Comparison of ENCODE assay signal across 1 cellular context in genomic region chr6:109690740-109691687, GRCh38.
TF ChIP-seq lines count a peak whose summit lies in the region.

AK9 (minus strand) TSS chr6:109691202; CDS start chr6:109675745, 15,457 bp downstream.
FIG4 (plus strand) TSS chr6:109691296; CDS start chr6:109691436, 140 bp downstream.

TF ChIP-seq in HepG2, 621 proteins besides CTCF, POLR2A, EP300 and RAD21 (continued from another document and continues in another):
- TF ChIP-seq FOXK1 (CRISPR knock-in tag; IDR thresholded peaks at IDR 0.05; ENCODE audit: borderline replicate concordance, low read depth), result peak; percentile 71; the same call in 1 of the 2 replicates
- no peak for TF ChIP-seq TMF1 (CRISPR knock-in tag; IDR thresholded peaks at IDR 0.05; ENCODE audit: low read depth)
- TF ChIP-seq FLYWCH1 (CRISPR knock-in tag; IDR thresholded peaks at IDR 0.05), result no peak
- TF ChIP-seq FOXP4 (CRISPR knock-in tag; IDR thresholded peaks at IDR 0.05), result no peak; the same call in 1 of the 2 replicates
- peak; percentile 17; the same call in 1 of the 2 replicates for TF ChIP-seq ZNF768 (CRISPR knock-in tag; IDR thresholded peaks at IDR 0.05)
- TF ChIP-seq BATF2 (CRISPR knock-in tag; IDR thresholded peaks at IDR 0.05), result no peak
- no peak for TF ChIP-seq HMG20B (CRISPR knock-in tag; conservative IDR thresholded peaks at IDR 0.05)
- no peak for TF ChIP-seq PHB2 (IDR thresholded peaks at IDR 0.05; ENCODE audit: partially characterized antibody)
- peak; percentile 21; the same call in 1 of the 2 replicates for TF ChIP-seq SP5 (CRISPR knock-in tag; IDR thresholded peaks at IDR 0.05; ENCODE audit: borderline replicate concordance, low read depth)
- TF ChIP-seq ZNF691 (CRISPR knock-in tag; IDR thresholded peaks at IDR 0.05; ENCODE audit: borderline replicate concordance, low read depth), result no peak
- TF ChIP-seq SIN3A (IDR thresholded peaks at IDR 0.05; ENCODE audit: borderline replicate concordance, low read depth, low read length), result peak; percentile 64; the same call in 1 of the 2 replicates
- TF ChIP-seq ZBTB7A (CRISPR knock-in tag; IDR thresholded peaks at IDR 0.05), result no peak
- no peak for TF ChIP-seq E2F1 (CRISPR knock-in tag; IDR thresholded peaks at IDR 0.05)
- TF ChIP-seq NR1H2 (CRISPR knock-in tag; IDR thresholded peaks at IDR 0.05; ENCODE audit: borderline replicate concordance, low read depth), result no peak
- TF ChIP-seq SAP130 (CRISPR knock-in tag; IDR thresholded peaks at IDR 0.05; ENCODE audit: low read depth), result peak; percentile 80
- peak; percentile 60 for TF ChIP-seq SALL1 (CRISPR knock-in tag; IDR thresholded peaks at IDR 0.05)
- TF ChIP-seq ZNF569 (CRISPR knock-in tag; IDR thresholded peaks at IDR 0.05; ENCODE audit: borderline replicate concordance), result no peak
- TF ChIP-seq KMT2B (CRISPR knock-in tag; IDR thresholded peaks at IDR 0.05), result peak; percentile 81
- no peak for TF ChIP-seq AKAP8 (CRISPR knock-in tag; IDR thresholded peaks at IDR 0.05)
- TF ChIP-seq DBP (CRISPR knock-in tag; IDR thresholded peaks at IDR 0.05; ENCODE audit: not compliant biosample characterization), result no peak
- no peak for TF ChIP-seq ZNF260 (CRISPR knock-in tag; IDR thresholded peaks at IDR 0.05; ENCODE audit: borderline replicate concordance, low read depth)
- TF ChIP-seq TARDBP (CRISPR knock-in tag; IDR thresholded peaks at IDR 0.05), result peak; percentile 35; the same call in 1 of the 2 replicates
- peak; percentile 80; the same call in 1 of the 2 replicates for TF ChIP-seq ZZZ3 (CRISPR knock-in tag; IDR thresholded peaks at IDR 0.05; ENCODE audit: borderline replicate concordance)
- 0 out of 2 replicates have a peak, but pooled peaks have one; percentile 41 for TF ChIP-seq ZNF746 (CRISPR knock-in tag; IDR thresholded peaks at IDR 0.05)
- TF ChIP-seq BORCS8-MEF2B (CRISPR knock-in tag; IDR thresholded peaks at IDR 0.05), result no peak
- no peak for TF ChIP-seq ZNF292 (CRISPR knock-in tag; IDR thresholded peaks at IDR 0.05; ENCODE audit: borderline replicate concordance, low read depth)
- TF ChIP-seq ZNF782 (CRISPR knock-in tag; IDR thresholded peaks at IDR 0.05; ENCODE audit: borderline replicate concordance), result 0 out of 2 replicates have a peak, but pooled peaks have one; percentile 40
- TF ChIP-seq IRF1 (CRISPR knock-in tag; IDR thresholded peaks at IDR 0.05; ENCODE audit: low read depth), result no peak
- TF ChIP-seq ZFP82 (CRISPR knock-in tag; IDR thresholded peaks at IDR 0.05; ENCODE audit: borderline replicate concordance), result peak; percentile 1; the same call in 1 of the 2 replicates
- TF ChIP-seq ZNF18 (CRISPR knock-in tag; IDR thresholded peaks at IDR 0.05; ENCODE audit: insufficient replicate concordance), result no peak
- peak; percentile 57 for TF ChIP-seq TAF1 (CRISPR knock-in tag; IDR thresholded peaks at IDR 0.05)
- peak; percentile 11; the same call in 1 of the 2 replicates for TF ChIP-seq MIER3 (CRISPR knock-in tag; IDR thresholded peaks at IDR 0.05; ENCODE audit: borderline replicate concordance)
- TF ChIP-seq ZNF414 (CRISPR knock-in tag; IDR thresholded peaks at IDR 0.05), result no peak
- TF ChIP-seq ZBTB10 (CRISPR knock-in tag; IDR thresholded peaks at IDR 0.05; ENCODE audit: borderline replicate concordance), result 0 out of 2 replicates have a peak, but pooled peaks have one; percentile 30
- no peak for TF ChIP-seq REXO4 (CRISPR knock-in tag; IDR thresholded peaks at IDR 0.05; ENCODE audit: borderline replicate concordance)
- TF ChIP-seq ZNF12 (CRISPR knock-in tag; IDR thresholded peaks at IDR 0.05), result no peak
- no peak for TF ChIP-seq SALL2 (CRISPR knock-in tag; IDR thresholded peaks at IDR 0.05)
- TF ChIP-seq ZNF121 (CRISPR knock-in tag; IDR thresholded peaks at IDR 0.05), result no peak
- no peak for TF ChIP-seq ZNF281 (CRISPR knock-in tag; IDR thresholded peaks at IDR 0.05; ENCODE audit: borderline replicate concordance)
- TF ChIP-seq CBX5 (CRISPR knock-in tag; IDR thresholded peaks at IDR 0.05; ENCODE audit: borderline replicate concordance), result no peak
- TF ChIP-seq STAG1 (CRISPR knock-in tag; IDR thresholded peaks at IDR 0.05), result peak; percentile 40; the same call in 1 of the 2 replicates
- TF ChIP-seq SKI (IDR thresholded peaks at IDR 0.05; ENCODE audit: partially characterized antibody), result no peak
- 0 out of 2 replicates have a peak, but pooled peaks have one; percentile 52 for TF ChIP-seq ZBTB26 (CRISPR knock-in tag; IDR thresholded peaks at IDR 0.05; ENCODE audit: borderline replicate concordance)
- peak; percentile 54; the same call in 1 of the 2 replicates for TF ChIP-seq ZNF747 (CRISPR knock-in tag; IDR thresholded peaks at IDR 0.05; ENCODE audit: borderline replicate concordance)
- TF ChIP-seq ZBTB25 (CRISPR knock-in tag; IDR thresholded peaks at IDR 0.05), result no peak
- TF ChIP-seq NRL (CRISPR knock-in tag; IDR thresholded peaks at IDR 0.05; ENCODE audit: borderline replicate concordance), result no peak
